ENCODE assay signal across 8 cellular contexts in genomic region chr3:58332575-58333179, GRCh38. TPM values are rescaled to one million over a fixed set of nuclear protein-coding genes. Genes with fewer than 3 reads are reported as not detected.
DNase-seq lines count a peak whose midpoint lies in the region; ATAC-seq, FAIRE-seq and TF ChIP-seq lines count a peak whose summit lies in the region.

Gene PXK (plus strand): TSS chr3:58332892. CDS start chr3:58332989, 97 bp downstream.

- H2AFZ ChIP-seq in HepG2 (ENCODE audit: low read length), result peak within 1 kb of the TSS; percentile 11

- H3K27ac ChIP-seq in HepG2 (ENCODE audit: extremely low read length, insufficient read depth, low read length), result peak within 1 kb of the TSS; percentile 49

- H3K36me3 Mint-ChIP-seq in activated CD4-positive, alpha-beta memory T cell treated with anti-CD3 and anti-CD28 coated beads for 36 hours, result peaks cover 9% of the 10 kb centered on the region

- CTCF ChIA-PET in activated CD4-positive, alpha-beta memory T cell treated with anti-CD3 and anti-CD28 coated beads for 36 hours (lab: Charles Lee), result interaction anchor here (0.6 to 6.8 kb wide), 7 partner anchors 14 to 199 kb away, joined by 3 to 43 read pairs (median 4); partner anchors contain the start of genes HTD2, KCTD6 and RPP14
- CTCF ChIA-PET in HepG2 (lab: Yijun Ruan, JAX; ENCODE audit: low intra/inter-chr PET ratio, low total read pairs), result no interaction called here

- peak within 1 kb of the TSS; percentile 76 for H3K4me2 ChIP-seq in HepG2 (ENCODE audit: low read depth, low read length)

- H3K4me3 Mint-ChIP-seq in activated CD4-positive, alpha-beta memory T cell treated with anti-CD3 and anti-CD28 coated beads for 36 hours, result peak within 1 kb of the TSS; percentile 99

- H3K27me3 Mint-ChIP-seq in activated CD4-positive, alpha-beta memory T cell treated with anti-CD3 and anti-CD28 coated beads for 36 hours, result no peaks in the 10 kb centered on the region

- TF ChIP-seq EP300 in HepG2 (IDR thresholded peaks at IDR 0.05; ENCODE audit: low read depth in 2 of 2, low read length in 2 of 2) (no peak), HepG2 (CRISPR knock-in tag; IDR thresholded peaks at IDR 0.05; ENCODE audit: borderline replicate concordance) (no peak)

- H3K36me3 ChIP-seq in HepG2 (replicated peaks in 1 of 2; ENCODE audit: control insufficient read depth in 1 of 2, insufficient read depth in 2 of 2, low read length in 2 of 2), result no peaks in the 10 kb centered on the region

- TF ChIP-seq POLR2A in HepG2 (IDR thresholded peaks at IDR 0.05; ENCODE audit: insufficient read depth in 1 of 2, low read depth in 2 of 2, low read length in 2 of 2), result no peak

- POLR2A ChIA-PET in activated CD4-positive, alpha-beta memory T cell treated with anti-CD3 and anti-CD28 coated beads for 36 hours (lab: Charles Lee), result interaction anchor here (0.6 to 4.5 kb wide), 5 partner anchors 8 to 82 kb away, joined by 3 to 20 read pairs (median 5); partner anchors contain the start of genes HTD2 and RPP14
- POLR2A ChIA-PET in HepG2 (lab: Yijun Ruan, JAX), result no interaction called here

- in situ Hi-C loops in HepG2 (cut with HindIII; ENCODE audit: extremely low pct_ligation_motif_present, low pct_unique_long_range_greater_than_20kb), result no loop called here

- H3K4me1 ChIP-seq in HepG2 (ENCODE audit: insufficient read depth, low read length), result peaks cover 40% of the 10 kb centered on the region

- no peak for FAIRE-seq in HepG2 (lab: Jason Lieb, UNC)

- ATAC-seq in HG02840 (IDR thresholded peaks at IDR 0.05; ENCODE audit: low FRiP score, unreplicated experiment) (peak; percentile 85), HepG2 (peak; percentile 88)

- 2% methylated on average over 15 of the region's 76 CpGs for WGBS in HepG2 (ENCODE audit: low lambda C conversion rate)

- peak; percentile 72 for DNase-seq in NCI-H82 (lab: John Stamatoyannopoulos, UW)
- DNase-seq in NCI-H82 treated with DMSO at 0.1 percent for 48 hours (lab: John Stamatoyannopoulos, UW; ENCODE audit: unreplicated experiment), result no peak
- DNase-seq in NCI-H2227 treated with DMSO at 0.1 percent for 48 hours (lab: John Stamatoyannopoulos, UW), result peak; percentile 22
- peak; percentile 86 for DNase-seq in activated CD4-positive, alpha-beta memory T cell treated with anti-CD3 and anti-CD28 coated beads for 36 hours
- DNase-seq in dermis blood vessel endothelial cell, result peak; percentile 84
- DNase-seq in HepG2 (ENCODE audit: low spot score), result peak; percentile 21
- peak; percentile 68 to 80 for DNase-seq in stimulated activated CD4-positive, alpha-beta T cell treated with anti-CD3 and anti-CD28 coated beads, Interleukin-2, amount 100 ng/mL, for 48 hours

- no peaks in the 10 kb centered on the region for H3K9me3 ChIP-seq in HepG2 (ENCODE audit: low read length)

- BruUV-seq in HepG2 (replicated peaks; lab: Mats Ljungman, UMichigan), result no TSS peak

- H4K20me1 ChIP-seq in HepG2 (ENCODE audit: insufficient read depth, low read length), result no peaks in the 10 kb centered on the region

- no peak; the same call in none of the 2 replicates for TF ChIP-seq CTCF in HepG2 (CRISPR knock-in tag; IDR thresholded peaks at IDR 0.05)

- peak; percentile 70 for TF ChIP-seq RAD21 in HepG2 (CRISPR knock-in tag; IDR thresholded peaks at IDR 0.05)

- H3K4me3 ChIP-seq in HepG2 (replicated peaks in 1 of 3; ENCODE audit: insufficient read depth in 1 of 3, low read depth in 2 of 3, low read length in 3 of 3), result peak within 1 kb of the TSS; percentile 82 to 96 (median 91)

- peak within 1 kb of the TSS; percentile 82 for H3K27ac Mint-ChIP-seq in activated CD4-positive, alpha-beta memory T cell treated with anti-CD3 and anti-CD28 coated beads for 36 hours

- H3K27me3 ChIP-seq in HepG2 (ENCODE audit: control insufficient read depth in 1 of 2, insufficient read depth in 2 of 2, low read length in 2 of 2), result no peaks in the 10 kb centered on the region; a peak in 1 of 5 replicates

- H3K79me2 ChIP-seq in HepG2 (ENCODE audit: insufficient read depth, low read length), result peaks cover 9% of the 10 kb centered on the region

- intact Hi-C loops in activated CD4-positive, alpha-beta memory T cell treated with anti-CD3 and anti-CD28 coated beads for 36 hours (cut with micrococcal nuclease), result loop anchor here (1.0 to 2.0 kb wide), 3 partner anchors 82 to 158 kb away; partner anchors contain the start of gene PDHB
- intact Hi-C loops in HepG2 (cut with micrococcal nuclease; ENCODE audit: unreplicated experiment), result loop anchor here (1.0 to 10.0 kb wide), 3 partner anchors 25 to 202 kb away; partner anchors contain the start of genes ACOX2 and KCTD6

- no peaks in the 10 kb centered on the region for H3K9me3 Mint-ChIP-seq in activated CD4-positive, alpha-beta memory T cell treated with anti-CD3 and anti-CD28 coated beads for 36 hours

- peaks cover 28% of the 10 kb centered on the region for H3K4me1 Mint-ChIP-seq in activated CD4-positive, alpha-beta memory T cell treated with anti-CD3 and anti-CD28 coated beads for 36 hours (ENCODE audit: low read depth)

- H3K9ac ChIP-seq in HepG2 (ENCODE audit: insufficient read depth, low read depth, low read length), result peak within 1 kb of the TSS; percentile 75

TF ChIP-seq in HepG2, 621 proteins besides CTCF, POLR2A, EP300 and RAD21 (continues in another document):
- TF ChIP-seq, protein P1, sequence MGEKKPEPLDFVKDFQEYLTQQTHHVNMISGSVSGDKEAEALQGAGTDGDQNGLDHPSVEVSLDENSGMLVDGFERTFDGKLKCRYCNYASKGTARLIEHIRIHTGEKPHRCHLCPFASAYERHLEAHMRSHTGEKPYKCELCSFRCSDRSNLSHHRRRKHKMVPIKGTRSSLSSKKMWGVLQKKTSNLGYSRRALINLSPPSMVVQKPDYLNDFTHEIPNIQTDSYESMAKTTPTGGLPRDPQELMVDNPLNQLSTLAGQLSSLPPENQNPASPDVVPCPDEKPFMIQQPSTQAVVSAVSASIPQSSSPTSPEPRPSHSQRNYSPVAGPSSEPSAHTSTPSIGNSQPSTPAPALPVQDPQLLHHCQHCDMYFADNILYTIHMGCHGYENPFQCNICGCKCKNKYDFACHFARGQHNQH (CRISPR knock-in tag; IDR thresholded peaks at IDR 0.05), result peak; percentile 53; the same call in 1 of the 2 replicates
- TF ChIP-seq BORCS8-MEF2B (CRISPR knock-in tag; IDR thresholded peaks at IDR 0.05) (peak; percentile 63; the same call in 1 of the 2 replicates), ZNF33B (CRISPR knock-in tag; IDR thresholded peaks at IDR 0.05) (no peak), ZNF773 (CRISPR knock-in tag; IDR thresholded peaks at IDR 0.05; ENCODE audit: borderline replicate concordance) (peak; percentile 80; the same call in 1 of the 2 replicates), NR2C2 (CRISPR knock-in tag; IDR thresholded peaks at IDR 0.05; ENCODE audit: borderline replicate concordance) (0 out of 2 replicates have a peak, but pooled peaks have one; percentile 15), PAX8 (CRISPR knock-in tag; IDR thresholded peaks at IDR 0.05; ENCODE audit: borderline replicate concordance) (no peak), NFRKB (IDR thresholded peaks at IDR 0.05) (no peak), ZNF841 (CRISPR knock-in tag; IDR thresholded peaks at IDR 0.05; ENCODE audit: borderline replicate concordance) (0 out of 2 replicates have a peak, but pooled peaks have one; percentile 61)
- TF ChIP-seq, protein P2, sequence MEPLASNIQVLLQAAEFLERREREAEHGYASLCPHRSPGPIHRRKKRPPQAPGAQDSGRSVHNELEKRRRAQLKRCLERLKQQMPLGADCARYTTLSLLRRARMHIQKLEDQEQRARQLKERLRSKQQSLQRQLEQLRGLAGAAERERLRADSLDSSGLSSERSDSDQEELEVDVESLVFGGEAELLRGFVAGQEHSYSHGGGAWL (CRISPR knock-in tag; IDR thresholded peaks at IDR 0.05), result 0 out of 2 replicates have a peak, but pooled peaks have one; percentile 38
- TF ChIP-seq, protein P3, sequence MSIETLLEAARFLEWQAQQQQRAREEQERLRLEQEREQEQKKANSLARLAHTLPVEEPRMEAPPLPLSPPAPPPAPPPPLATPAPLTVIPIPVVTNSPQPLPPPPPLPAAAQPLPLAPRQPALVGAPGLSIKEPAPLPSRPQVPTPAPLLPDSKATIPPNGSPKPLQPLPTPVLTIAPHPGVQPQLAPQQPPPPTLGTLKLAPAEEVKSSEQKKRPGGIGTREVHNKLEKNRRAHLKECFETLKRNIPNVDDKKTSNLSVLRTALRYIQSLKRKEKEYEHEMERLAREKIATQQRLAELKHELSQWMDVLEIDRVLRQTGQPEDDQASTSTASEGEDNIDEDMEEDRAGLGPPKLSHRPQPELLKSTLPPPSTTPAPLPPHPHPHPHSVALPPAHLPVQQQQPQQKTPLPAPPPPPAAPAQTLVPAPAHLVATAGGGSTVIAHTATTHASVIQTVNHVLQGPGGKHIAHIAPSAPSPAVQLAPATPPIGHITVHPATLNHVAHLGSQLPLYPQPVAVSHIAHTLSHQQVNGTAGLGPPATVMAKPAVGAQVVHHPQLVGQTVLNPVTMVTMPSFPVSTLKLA (IDR thresholded peaks at IDR 0.05), result no peak

RNA-seq across cellular contexts. Expression of gene PXK, which starts in this region (rescaled TPM):
- 10 to 100 TPM; 40.9 to 45.4 TPM for total RNA-seq in activated CD4-positive, alpha-beta memory T cell treated with anti-CD3 and anti-CD28 coated beads for 36 hours
- total RNA-seq in dermis blood vessel endothelial cell, result 22.7 and 30.6 TPM in 2 replicates
- 5.8 and 6.4 TPM in 2 replicates for total RNA-seq in HepG2 (2016; rRNA removed; fragmentation: Illumina TruSeq; extraction: Trizol)
- 1.8 and 2.2 TPM in 2 replicates for total RNA-seq in HepG2 (2016; cell fraction: cytosol; rRNA removed; fragmentation: Illumina TruSeq; extraction: Trizol; ENCODE audit: low read depth)
- total RNA-seq in HepG2 (2016; cell fraction: insoluble cytoplasmic fraction; rRNA removed; fragmentation: Illumina TruSeq; extraction: Trizol), result 6.2 and 6.4 TPM in 2 replicates
- total RNA-seq in HepG2 (2016; cell fraction: membrane; rRNA removed; fragmentation: Illumina TruSeq; extraction: Trizol), result 2.6 and 2.9 TPM in 2 replicates
- 3.7 and 5.2 TPM in 2 replicates for total RNA-seq in HepG2 (2016; cell fraction: nucleus; rRNA removed; fragmentation: Illumina TruSeq; extraction: Trizol)
- polyA plus RNA-seq in HepG2 (2011; rRNA removed), result 15.2 and 18.6 TPM in 2 replicates
- 11.0 and 12.7 TPM in 2 replicates for polyA plus RNA-seq in HepG2 (2011; cell fraction: cytosol; rRNA removed)
- 12.6 and 12.8 TPM in 2 replicates for polyA plus RNA-seq in HepG2 (2011; cell fraction: nucleus; rRNA removed)
- 16.4 and 17.0 TPM in 2 replicates for polyA plus RNA-seq in HepG2 (2012)
- polyA plus RNA-seq in HepG2 (2016; cell fraction: cytosol; fragmentation: Illumina TruSeq; extraction: Trizol; ENCODE audit: low read depth), result 0.76 and 0.80 TPM in 2 replicates
- polyA plus RNA-seq in HepG2 (2016; cell fraction: insoluble cytoplasmic fraction; fragmentation: Illumina TruSeq; extraction: Trizol; ENCODE audit: low read depth), result 6.2 and 8.2 TPM in 2 replicates
- 1.8 and 2.3 TPM in 2 replicates for polyA plus RNA-seq in HepG2 (2016; cell fraction: membrane; fragmentation: Illumina TruSeq; extraction: Trizol; ENCODE audit: low read depth)
- polyA plus RNA-seq in HepG2 (2016; cell fraction: nucleus; fragmentation: Illumina TruSeq; extraction: Trizol; ENCODE audit: insufficient read depth, low read depth), result 6.6 and 7.1 TPM in 2 replicates
- 5.6 and 21.2 TPM in 2 replicates for polyA minus RNA-seq in HepG2 (2011; rRNA and poly(A)+ RNA removed; ENCODE audit: low replicate concordance)
- 12.4 and 13.2 TPM in 2 replicates for polyA minus RNA-seq in HepG2 (2011; cell fraction: cytosol; rRNA and poly(A)+ RNA removed)
- 33.3 and 36.6 TPM in 2 replicates for polyA minus RNA-seq in HepG2 (2011; cell fraction: nucleus; rRNA and poly(A)+ RNA removed)
